In genomic region chr11:44903035-44903434, GRCh38 we compare ENCODE assay signal across 30 cellular contexts.
"Had no signal": no experiment of that assay in that cellular context is flagged by ENCODE, and none has a peak within 500 bp of the region (broad histone marks: within the 10 kb centered on the region; RNA-seq: fewer than 3 reads in every experiment).

No MANE protein-coding gene starts in this region.

- H3K4me3 Mint-ChIP-seq: memory B cell; mesothelial cell of epicardium; naive B cell; natural killer cell treated with Interleukin-12 subunit alpha and Interleukin-12 subunit beta and Interleukin-15 and Interleukin-18, amount 100 ng/mL, for 72 hours; neural progenitor cell had no signal

- FAIRE-seq: colon, endothelial cell of umbilical vein, kidney, small intestine had no signal

- H3K36me3 ChIP-seq: right lobe of liver, stomach, thyroid gland, vagina had no signal

- H3K9me3 ChIP-seq: esophagus muscularis mucosa, mucosa of descending colon, right lobe of liver, thyroid gland, vagina had no signal

- H3K9me3 Mint-ChIP-seq: memory B cell; mesothelial cell of epicardium; natural killer cell treated with Interleukin-12 subunit alpha and Interleukin-12 subunit beta and Interleukin-15 and Interleukin-18, amount 100 ng/mL, for 72 hours; neural progenitor cell had no signal

- H3K27ac ChIP-seq: esophagus muscularis mucosa, heart right ventricle, neural progenitor cell, parathyroid adenoma, right lobe of liver, stomach, thyroid gland, vagina had no signal

- H2AFZ ChIP-seq: neural progenitor cell, parathyroid adenoma had no signal

- H3K4me1 Mint-ChIP-seq: mesothelial cell of epicardium, naive B cell had no signal

- H3K4me3 ChIP-seq: dorsolateral prefrontal cortex, esophagus muscularis mucosa, heart right ventricle, lung, mucosa of descending colon, neural progenitor cell, right lobe of liver, stomach, thyroid gland, vagina had no signal

- H3K27ac Mint-ChIP-seq: memory B cell; mesothelial cell of epicardium; natural killer cell treated with Interleukin-12 subunit alpha and Interleukin-12 subunit beta and Interleukin-15 and Interleukin-18, amount 100 ng/mL, for 72 hours; progenitor cell of endocrine pancreas had no signal

- ATAC-seq: heart right ventricle; left lobe of liver; mucosa of descending colon; natural killer cell treated with Interleukin-12 subunit alpha and Interleukin-12 subunit beta and Interleukin-15 and Interleukin-18, amount 100 ng/mL, for 72 hours; right lobe of liver had no signal

- H3K9ac ChIP-seq: neural progenitor cell, parathyroid adenoma had no signal

- H3K4me2 ChIP-seq: neural progenitor cell had no signal

- H3K4me1 ChIP-seq: parathyroid adenoma, right lobe of liver, thyroid gland, vagina had no signal

- H3K27me3 ChIP-seq: esophagus muscularis mucosa, heart right ventricle, neural progenitor cell, right lobe of liver, thyroid gland, vagina had no signal

- DNase-seq: dorsolateral prefrontal cortex; effector CD4-positive, alpha-beta T cell; foreskin melanocyte; glutamatergic neuron; heart right ventricle; hippocampal formation; kidney; mucosa of descending colon; naive B cell; right lobe of liver; small intestine; stimulated activated CD4-positive, alpha-beta T cell treated with anti-CD3 and anti-CD28 coated beads, Interleukin-15, amount 100 ng/mL, for 24 hours; stimulated activated CD4-positive, alpha-beta T cell treated with anti-CD3 and anti-CD28 coated beads, Interleukin-4, amount 100 ng/mL, for 1 hour; stimulated activated CD8-positive, alpha-beta memory T cell treated with anti-CD3 and anti-CD28 coated beads, Interleukin-4, amount 100 ng/mL, for 48 hours; stimulated activated naive CD4-positive, alpha-beta T cell treated with Interleukin-2 at 50 U/mL for 16 hours; stomach; thyroid gland; trophoblast cell had no signal

- H3K79me2 ChIP-seq: parathyroid adenoma had no signal

- H3K36me3 Mint-ChIP-seq: memory B cell; mesothelial cell of epicardium; naive B cell; natural killer cell treated with Interleukin-12 subunit alpha and Interleukin-12 subunit beta and Interleukin-15 and Interleukin-18, amount 100 ng/mL, for 72 hours had no signal
